Comparison of ENCODE assay signal across 23 cellular contexts in genomic region chr15:99197861-99198260, GRCh38.
"Had no signal": no experiment of that assay in that cellular context is flagged by ENCODE, and none has a peak within 500 bp of the region (broad histone marks: within the 10 kb centered on the region; RNA-seq: fewer than 3 reads in every experiment).

No MANE protein-coding gene starts in this region.

- DNase-seq: activated CD4-positive, alpha-beta T cell treated with anti-CD3 and anti-CD28 coated beads, Interleukin-2, amount 50 U/mL, for 4 hours; activated naive CD4-positive, alpha-beta T cell treated with anti-CD3 and anti-CD28 coated beads for 36 hours; activated naive CD8-positive, alpha-beta T cell treated with anti-CD3 and anti-CD28 coated beads, Interleukin-2, amount 50 U/mL, for 24 hours; activated T-cell treated with anti-CD3 and anti-CD28 coated beads for 4 hours; heart right ventricle; islet precursor cell; left ventricle myocardium inferior; natural killer cell; stimulated activated CD4-positive, alpha-beta T cell treated with anti-CD3 and anti-CD28 coated beads, Interleukin-2, amount 100 ng/mL, for 48 hours; stimulated activated naive CD4-positive, alpha-beta T cell; T-cell; T-helper 9 cell; tibial artery; uterus had no signal

- H3K9me3 Mint-ChIP-seq: activated naive CD4-positive, alpha-beta T cell treated with anti-CD3 and anti-CD28 coated beads for 36 hours; activated naive CD8-positive, alpha-beta T cell treated with anti-CD3 and anti-CD28 coated beads, Interleukin-2, amount 50 U/mL, for 24 hours; activated T-helper 2 cell treated with anti-CD3 and anti-CD28 coated beads, Interferon-gamma antibody, Interleukin-2, Interleukin-4, amounts not matched to agents 10 μg/mL and 5 μg/mL and 100 μg/mL, durations not matched to agents 14 hours and 24 hours and 36 hours; natural killer cell; T-cell had no signal

- H3K4me1 ChIP-seq: ascending aorta, heart right ventricle, left ventricle myocardium inferior, right atrium auricular region, tibial artery, uterus had no signal

- H3K27ac Mint-ChIP-seq: activated naive CD4-positive, alpha-beta T cell treated with anti-CD3 and anti-CD28 coated beads for 36 hours; activated naive CD8-positive, alpha-beta T cell treated with anti-CD3 and anti-CD28 coated beads, Interleukin-2, amount 50 U/mL, for 24 hours; activated T-helper 2 cell treated with anti-CD3 and anti-CD28 coated beads, Interferon-gamma antibody, Interleukin-2, Interleukin-4, amounts not matched to agents 10 μg/mL and 5 μg/mL and 100 μg/mL, durations not matched to agents 14 hours and 24 hours and 36 hours; memory B cell; natural killer cell; T-cell had no signal

- ATAC-seq: activated CD4-positive, CD25-positive, alpha-beta regulatory T cell treated with anti-CD3 and anti-CD28 coated beads, Interleukin-2, amount 50 U/mL, for 24 hours; activated naive CD8-positive, alpha-beta T cell treated with anti-CD3 and anti-CD28 coated beads, Interleukin-2, amount 50 U/mL, for 24 hours; heart right ventricle; natural killer cell; T-cell had no signal

- H3K4me1 Mint-ChIP-seq: activated naive CD8-positive, alpha-beta T cell treated with anti-CD3 and anti-CD28 coated beads, Interleukin-2, amount 50 U/mL, for 24 hours; memory B cell; natural killer cell; T-cell had no signal

- H3K4me3 ChIP-seq: ascending aorta, cardiac muscle cell, heart right ventricle, left ventricle myocardium inferior, right atrium auricular region, tibial artery, uterus had no signal

- H3K36me3 Mint-ChIP-seq: memory B cell, natural killer cell had no signal

- H3K27ac ChIP-seq: ascending aorta, cardiac muscle cell, heart right ventricle, left ventricle myocardium inferior, neutrophil, right atrium auricular region, tibial artery, uterus had no signal

- H3K4me3 Mint-ChIP-seq: activated naive CD4-positive, alpha-beta T cell treated with anti-CD3 and anti-CD28 coated beads for 36 hours; activated naive CD8-positive, alpha-beta T cell treated with anti-CD3 and anti-CD28 coated beads, Interleukin-2, amount 50 U/mL, for 24 hours; memory B cell; natural killer cell; T-cell had no signal

- H3K36me3 ChIP-seq: neutrophil, uterus had no signal

- H3K27me3 ChIP-seq: ascending aorta, cardiac muscle cell, heart right ventricle, neutrophil, right atrium auricular region, tibial artery, uterus had no signal

- H3K27me3 Mint-ChIP-seq: activated naive CD8-positive, alpha-beta T cell treated with anti-CD3 and anti-CD28 coated beads, Interleukin-2, amount 50 U/mL, for 24 hours; T-cell had no signal

- FAIRE-seq: colon, frontal cortex had no signal

- H3K9me3 ChIP-seq: ascending aorta, heart right ventricle, left ventricle myocardium inferior, neutrophil, right atrium auricular region, tibial artery, uterus had no signal
